29 cellular contexts compared by ENCODE assay signal in genomic region chr1:56934400-56935080, GRCh38. TPM values are rescaled to one million over a fixed set of nuclear protein-coding genes. Genes with fewer than 3 reads are reported as not detected.
A peak's percentile ranks its signal among the peaks of the same experiment; 100 is the strongest.
DNase-seq lines count a peak whose midpoint lies in the region; ATAC-seq, FAIRE-seq and TF ChIP-seq lines count a peak whose summit lies in the region.
"Had no signal": no experiment of that assay in that cellular context is flagged by ENCODE, and none has a peak within 500 bp of the region (broad histone marks: within the 10 kb centered on the region; RNA-seq: fewer than 3 reads in every experiment).

No MANE protein-coding gene starts in this region.

- no peak overlapping the region for H3K14ac ChIP-seq in neuronal stem cell (ENCODE audit: low read length)

- H3K27me3 ChIP-seq in endodermal cell (ENCODE audit: control insufficient read depth, insufficient read depth, low read length, poor library complexity, severe bottlenecking) (peaks cover 48% of the 10 kb centered on the region), neuronal stem cell (ENCODE audit: control insufficient read depth in 3 of 3, insufficient read depth in 3 of 3, low read depth in 1 of 3, low read length in 3 of 3) (peaks cover 0 to 9% (median 0%) of the 10 kb centered on the region in 3 experiments)
- H3K27me3 ChIP-seq: BE2C had no signal

- 50 to 74% methylated on average over 2 of the region's 2 CpGs for WGBS in endodermal cell (ENCODE audit: insufficient coverage in 1 of 2, insufficient read length in 1 of 2), 2 experiments
- no CpG with 5 or more reads among the region's 2 CpGs for WGBS in neuronal stem cell (ENCODE audit: extremely low coverage in 2 of 2, insufficient read length in 2 of 2, insufficient replicate concordance in 1 of 2), 2 donors

- no peak overlapping the region for H3K9ac ChIP-seq in endodermal cell (ENCODE audit: extremely low read depth, low read length, poor library complexity, severe bottlenecking)
- H3K9ac ChIP-seq in neuronal stem cell (ENCODE audit: low read depth, low read length, poor library complexity) = no peak overlapping the region

- no peak overlapping the region for H3K27ac Mint-ChIP-seq in endodermal cell
- H3K27ac Mint-ChIP-seq: activated naive CD4-positive, alpha-beta T cell treated with anti-CD3 and anti-CD28 coated beads, Interleukin-2, amount 10 ng/mL, durations not matched to agents 7 days and 5 days had no signal

- H3K4me1 ChIP-seq in endodermal cell (ENCODE audit: control insufficient read depth, insufficient read depth, low read length) (peaks cover 8% of the 10 kb centered on the region), neuronal stem cell (ENCODE audit: control insufficient read depth in 2 of 2, insufficient read depth in 1 of 2, low read depth in 1 of 2, low read length in 2 of 2) (peaks cover 0 to 16% of the 10 kb centered on the region in 2 donors)
- H3K4me1 ChIP-seq: BE2C had no signal

- peak; percentile 70 for DNase-seq in GM04503 (ENCODE audit: low read depth)
- DNase-seq in NCI-H1436 (lab: John Stamatoyannopoulos, UW) = peak; percentile 55
- DNase-seq in endodermal cell = peak; percentile 52
- DNase-seq in neuronal stem cell (ENCODE audit: low spot score) = no peak
- DNase-seq in activated T-cell treated with anti-CD3 and anti-CD28 coated beads, Interleukin-2, amount 50 U/mL, for 1 hour = no peak
- DNase-seq in medulla oblongata (ENCODE audit: extremely low spot score) = no peak
- DNase-seq in GM12892 (ENCODE audit: insufficient read length) = no peak
- DNase-seq: activated CD4-positive, CD25-positive, alpha-beta regulatory T cell treated with anti-CD3 and anti-CD28 coated beads, Interleukin-2, amount 50 U/mL, for 72 hours; activated CD8-positive, alpha-beta memory T cell treated with anti-CD3 and anti-CD28 coated beads for 24 hours; activated naive CD4-positive, alpha-beta T cell treated with anti-CD3 and anti-CD28 coated beads, Interleukin-2, amount 10 ng/mL, durations not matched to agents 7 days and 5 days; activated T-cell treated with anti-CD3 and anti-CD28 coated beads, Interleukin-2, amount 50 U/mL, for 48 hours; BE2C; COR-L47; Kasumi-1; left ventricle myocardium superior; mucosa of descending colon; NCI-H1105; NCI-H2081 treated with DMSO at 0.1 percent for 48 hours had no signal

- no peaks in the 10 kb centered on the region for H3K9me3 ChIP-seq in endodermal cell (ENCODE audit: control insufficient read depth, low read length)
- no peaks in the 10 kb centered on the region for H3K9me3 ChIP-seq in neuronal stem cell (replicated peaks in 1 of 2; ENCODE audit: control insufficient read depth in 2 of 2, insufficient read depth in 1 of 2, low read depth in 1 of 2, low read length in 2 of 2)
- H3K9me3 ChIP-seq: BE2C, mucosa of descending colon had no signal

- no peak overlapping the region for H2AK5ac ChIP-seq in neuronal stem cell (ENCODE audit: low read depth, low read length)

- no peak overlapping the region for H3K23ac ChIP-seq in neuronal stem cell (ENCODE audit: low read depth, low read length, poor library complexity)

- TF ChIP-seq CTCF in endodermal cell (conservative IDR thresholded peaks at IDR 0.05) = no peak

- H3K4me1 Mint-ChIP-seq in endodermal cell = peaks cover 30% of the 10 kb centered on the region
- H3K4me1 Mint-ChIP-seq: activated naive CD4-positive, alpha-beta T cell treated with anti-CD3 and anti-CD28 coated beads, Interleukin-2, amount 10 ng/mL, durations not matched to agents 7 days and 5 days had no signal

- no peak overlapping the region for H2BK12ac ChIP-seq in neuronal stem cell (ENCODE audit: low read length)

- H2BK15ac ChIP-seq in neuronal stem cell (ENCODE audit: low read length) = no peak overlapping the region

- H2BK120ac ChIP-seq in neuronal stem cell (ENCODE audit: low read depth, low read length) = no peak overlapping the region

- no peak overlapping the region for H2AFZ ChIP-seq in neuronal stem cell (ENCODE audit: low read length)

- no peaks in the 10 kb centered on the region for H3K36me3 Mint-ChIP-seq in endodermal cell (ENCODE audit: low read depth)
- H3K36me3 Mint-ChIP-seq: activated naive CD4-positive, alpha-beta T cell treated with anti-CD3 and anti-CD28 coated beads, Interleukin-2, amount 10 ng/mL, durations not matched to agents 7 days and 5 days had no signal

- H3K27ac ChIP-seq in endodermal cell (ENCODE audit: low read depth, low read length) (no peak overlapping the region), neuronal stem cell (replicated peaks; ENCODE audit: low read length) (no peak overlapping the region)
- H3K27ac ChIP-seq: RWPE1 had no signal

- H3K4ac ChIP-seq in neuronal stem cell (ENCODE audit: low read length) = no peak overlapping the region

- no peak for TF ChIP-seq POLR2A in GM12892 (IDR thresholded peaks at IDR 0.05; ENCODE audit: low read depth, low read length)

- ATAC-seq in HG03159 (IDR thresholded peaks at IDR 0.05; ENCODE audit: unreplicated experiment) = no peak
- ATAC-seq: left ventricle myocardium superior, mucosa of descending colon had no signal

- H4K8ac ChIP-seq in neuronal stem cell (ENCODE audit: low read depth, low read length) = no peak overlapping the region

- peaks cover 66% of the 10 kb centered on the region for H3K27me3 Mint-ChIP-seq in endodermal cell (ENCODE audit: insufficient read depth)
- H3K27me3 Mint-ChIP-seq: activated naive CD4-positive, alpha-beta T cell treated with anti-CD3 and anti-CD28 coated beads, Interleukin-2, amount 10 ng/mL, durations not matched to agents 7 days and 5 days had no signal

- H3K4me2 ChIP-seq in neuronal stem cell (ENCODE audit: insufficient read depth, low read length, poor library complexity, severe bottlenecking) = no peak overlapping the region

- no peak overlapping the region for H2BK5ac ChIP-seq in neuronal stem cell (ENCODE audit: low read length)

- no peaks in the 10 kb centered on the region for H3K36me3 ChIP-seq in endodermal cell (ENCODE audit: control insufficient read depth, insufficient read depth, low read length)
- no peaks in the 10 kb centered on the region for H3K36me3 ChIP-seq in neuronal stem cell (replicated peaks in 1 of 2; ENCODE audit: control insufficient read depth in 2 of 2, insufficient read depth in 2 of 2, low read length in 2 of 2)
- H3K36me3 ChIP-seq: BE2C had no signal

- no peaks in the 10 kb centered on the region for H3K79me1 ChIP-seq in neuronal stem cell (ENCODE audit: low read depth, low read length)

- H3K18ac ChIP-seq in neuronal stem cell (ENCODE audit: low read length) = peak overlapping the region; percentile 34

- FAIRE-seq in GM12892 (lab: Jason Lieb, UNC) = no peak
- FAIRE-seq: astrocyte, colon, GM19239, H54, HTR-8/SVneo had no signal

- no peak overlapping the region for H4K91ac ChIP-seq in neuronal stem cell (ENCODE audit: low read depth, low read length, poor library complexity)

- no peak overlapping the region for H3K4me3 Mint-ChIP-seq in endodermal cell
- H3K4me3 Mint-ChIP-seq: activated naive CD4-positive, alpha-beta T cell treated with anti-CD3 and anti-CD28 coated beads, Interleukin-2, amount 10 ng/mL, durations not matched to agents 7 days and 5 days had no signal

- H3K4me3 ChIP-seq in endodermal cell (ENCODE audit: low read length) (no peak overlapping the region), neuronal stem cell (ENCODE audit: low read length in 2 of 2) (no peak overlapping the region)
- H3K4me3 ChIP-seq: mucosa of descending colon had no signal

- peaks cover 3% of the 10 kb centered on the region for H3K9me3 Mint-ChIP-seq in endodermal cell
- H3K9me3 Mint-ChIP-seq: activated naive CD4-positive, alpha-beta T cell treated with anti-CD3 and anti-CD28 coated beads, Interleukin-2, amount 10 ng/mL, durations not matched to agents 7 days and 5 days had no signal

RNA-seq across cellular contexts. Expression of gene C8B, which starts 31.3 kb away (rescaled TPM):
- total RNA-seq in endodermal cell = not detected
- not detected for polyA plus RNA-seq in endodermal cell (2013, experiment 1 of 2)
- polyA plus RNA-seq in endodermal cell (2013, experiment 2 of 2) = not detected
- not detected for polyA plus RNA-seq in neuronal stem cell (2013, experiment 1 of 2)
- not detected for polyA plus RNA-seq in neuronal stem cell (2013, experiment 2 of 2)
- not detected for polyA plus RNA-seq in GM12892 (2012; ENCODE audit: missing spikeins)
- total RNA-seq: astrocyte, fibroblast of villous mesenchyme, G401, left ventricle myocardium superior, mucosa of descending colon, subcutaneous adipose tissue, urinary bladder had no signal

Comparison
In these comparisons a context has a peak if more than half of its experiments do, and no peak if none do; other contexts are left out.
1. DNase-seq: peak in GM04503 (single experiment), NCI-H1436 (single experiment) and endodermal cell (single experiment); none in neuronal stem cell (single experiment), activated T-cell treated with anti-CD3 and anti-CD28 coated beads, Interleukin-2, amount 50 U/mL, for 1 hour (single experiment), medulla oblongata (single experiment) and GM12892 (single experiment).